Comparison of ENCODE assay signal across 8 cellular contexts in genomic region chr1:201385299-201385891, GRCh38. TPM values are rescaled to one million over a fixed set of nuclear protein-coding genes. Genes with fewer than 3 reads are reported as not detected.
A peak's percentile ranks its signal among the peaks of the same experiment; 100 is the strongest.
DNase-seq lines count a peak whose midpoint lies in the region; ATAC-seq and TF ChIP-seq lines count a peak whose summit lies in the region.

No MANE protein-coding gene starts in this region.

- H3K4me3 ChIP-seq in astrocyte of the spinal cord (ENCODE audit: low read depth, low read length), result no peak overlapping the region

- H3K4me3 Mint-ChIP-seq in stimulated activated memory B cell treated with anti-CD40 and anti-IgM and Interleukin-4, amounts not matched to agents 10 μg/mL and 1 μg/mL and 100 μg/mL, for 72 hours, result no peak overlapping the region

- peak; percentile 70 for ATAC-seq in GM19324 (IDR thresholded peaks at IDR 0.05; ENCODE audit: low FRiP score, unreplicated experiment)
- peak; percentile 60 for ATAC-seq in stimulated activated memory B cell treated with anti-CD40 and anti-IgM and Interleukin-4, amounts not matched to agents 10 μg/mL and 1 μg/mL and 100 μg/mL, for 72 hours

- no peaks in the 10 kb centered on the region for H3K4me1 Mint-ChIP-seq in stimulated activated memory B cell treated with anti-CD40 and anti-IgM and Interleukin-4, amounts not matched to agents 10 μg/mL and 1 μg/mL and 100 μg/mL, for 72 hours

- DNase-seq in Caki2 (ENCODE audit: low read depth), result peak; percentile 50
- DNase-seq in HuH-7.5 (ENCODE audit: low spot score), result peak; percentile 92
- DNase-seq in RPMI7951 (ENCODE audit: low read depth), result peak; percentile 12
- DNase-seq in astrocyte of the spinal cord (ENCODE audit: low read depth, low spot score), result peak; percentile 27
- peak; percentile 61 for DNase-seq in kidney glomerular epithelial cell (lab: John Stamatoyannopoulos, UW)
- DNase-seq in effector CD8-positive, alpha-beta T cell (lab: John Stamatoyannopoulos, UW), result no peak

- no peak overlapping the region for H3K27ac Mint-ChIP-seq in stimulated activated memory B cell treated with anti-CD40 and anti-IgM and Interleukin-4, amounts not matched to agents 10 μg/mL and 1 μg/mL and 100 μg/mL, for 72 hours

- H3K36me3 Mint-ChIP-seq in stimulated activated memory B cell treated with anti-CD40 and anti-IgM and Interleukin-4, amounts not matched to agents 10 μg/mL and 1 μg/mL and 100 μg/mL, for 72 hours, result no peaks in the 10 kb centered on the region

- peak; percentile 96 for TF ChIP-seq CTCF in astrocyte of the spinal cord (IDR thresholded peaks at IDR 0.05; ENCODE audit: low read depth, low read length)

- peaks cover 70% of the 10 kb centered on the region for H3K27me3 Mint-ChIP-seq in stimulated activated memory B cell treated with anti-CD40 and anti-IgM and Interleukin-4, amounts not matched to agents 10 μg/mL and 1 μg/mL and 100 μg/mL, for 72 hours

- in situ Hi-C loops in Caki2 (cut with HindIII; ENCODE audit: low pct_unique_long_range_greater_than_20kb, low sequenced_read_pairs) (no loop called here), astrocyte of the spinal cord (cut with HindIII; ENCODE audit: low sequenced_read_pairs) (no loop called here)

- no peaks in the 10 kb centered on the region for H3K9me3 Mint-ChIP-seq in stimulated activated memory B cell treated with anti-CD40 and anti-IgM and Interleukin-4, amounts not matched to agents 10 μg/mL and 1 μg/mL and 100 μg/mL, for 72 hours

RNA-seq across cellular contexts. Expression of gene TNNT2, which starts 7.9 kb away (rescaled TPM):
- total RNA-seq in Caki2 (2014; rRNA removed; shearing (Covaris generic); ENCODE audit: low replicate concordance), result not detected in 2 replicates
- not detected in 2 replicates for total RNA-seq in RPMI7951 (2014; rRNA removed; shearing (Covaris generic))

RNA-seq across cellular contexts. Expression of gene LAD1, which starts 13.7 kb away (rescaled TPM):
- 3.6 TPM in 1 of 2 replicates, not detected in the other for total RNA-seq in Caki2 (2014; rRNA removed; shearing (Covaris generic); ENCODE audit: low replicate concordance)
- total RNA-seq in RPMI7951 (2014; rRNA removed; shearing (Covaris generic)), result not detected in 2 replicates

RNA-seq across cellular contexts. Expression of gene TNNI1, which starts 36.1 kb away (rescaled TPM):
- not detected in 2 replicates for total RNA-seq in Caki2 (2014; rRNA removed; shearing (Covaris generic); ENCODE audit: low replicate concordance)
- 0.10 and 0.24 TPM in 2 replicates for total RNA-seq in RPMI7951 (2014; rRNA removed; shearing (Covaris generic))
